ENCODE assay signal across 38 cellular contexts in genomic region chr16:21997693-21998480, GRCh38. TPM values are rescaled to one million over a fixed set of nuclear protein-coding genes. Genes with fewer than 3 reads are reported as not detected.
DNase-seq lines count a peak whose midpoint lies in the region; ATAC-seq, FAIRE-seq and TF ChIP-seq lines count a peak whose summit lies in the region.
"Had no signal": no experiment of that assay in that cellular context is flagged by ENCODE, and none has a peak within 500 bp of the region (broad histone marks: within the 10 kb centered on the region; RNA-seq: fewer than 3 reads in every experiment).

No MANE protein-coding gene starts in this region.

- H3K27me3 ChIP-seq in heart left ventricle = no peaks in the 10 kb centered on the region
- no peaks in the 10 kb centered on the region; a peak in 1 of 5 replicates for H3K27me3 ChIP-seq in K562 (ENCODE audit: control insufficient read depth in 2 of 2, insufficient read depth in 2 of 2, low read length in 2 of 2)
- peaks cover 0 to under 1% of the 10 kb centered on the region in 2 experiments; a peak in 1 of 5 replicates for H3K27me3 ChIP-seq in HepG2 (ENCODE audit: control insufficient read depth in 1 of 2, insufficient read depth in 2 of 2, low read length in 2 of 2)
- H3K27me3 ChIP-seq in subcutaneous abdominal adipose tissue (ENCODE audit: control insufficient read depth in 5 of 5, insufficient read depth in 4 of 5, low read length in 5 of 5) = peaks cover 0 to 2% (median 0%) of the 10 kb centered on the region in 5 donors
- H3K27me3 ChIP-seq: ascending aorta, testis, uterus had no signal

- H4K20me1 ChIP-seq in K562 (replicated peaks; ENCODE audit: control insufficient read depth, insufficient read depth, low read length) (no peaks in the 10 kb centered on the region), HepG2 (ENCODE audit: insufficient read depth, low read length) (no peaks in the 10 kb centered on the region)

- peak overlapping the region; percentile 44 for H2AFZ ChIP-seq in K562 (ENCODE audit: low read depth, low read length)
- peak overlapping the region; percentile 74 for H2AFZ ChIP-seq in HepG2 (ENCODE audit: low read length)

- H3K4me3 ChIP-seq in heart left ventricle (no peak overlapping the region), K562 (no peak overlapping the region), HepG2 (replicated peaks in 1 of 3; ENCODE audit: insufficient read depth in 1 of 3, low read depth in 2 of 3, low read length in 3 of 3) (0 out of 6 replicates have a peak overlapping the region, but pooled peaks of 1 of the 3 experiments have one; percentile 12), subcutaneous abdominal adipose tissue (ENCODE audit: low read depth in 1 of 5, low read length in 5 of 5) (no peak overlapping the region)
- H3K4me3 ChIP-seq: ascending aorta, coronary artery, testis, uterus had no signal

- ATAC-seq in heart left ventricle = no peak
- ATAC-seq in left ventricle myocardium superior = no peak
- ATAC-seq in K562 = no peak
- ATAC-seq in HepG2 = peak; percentile 41
- no peak for ATAC-seq in HG03159 (IDR thresholded peaks at IDR 0.05; ENCODE audit: unreplicated experiment)
- no peak for ATAC-seq in HG03565 (IDR thresholded peaks at IDR 0.05; ENCODE audit: unreplicated experiment)
- ATAC-seq: effector memory CD8-positive, alpha-beta T cell; natural killer cell treated with Interleukin-12 subunit alpha and Interleukin-12 subunit beta and Interleukin-15 and Interleukin-18, amount 100 ng/mL, for 72 hours; Panc1; stimulated activated naive CD8-positive, alpha-beta T cell treated with anti-CD3 and anti-CD28 coated beads, Interleukin-15, Interleukin-2, amounts not matched to agents 100 U/mL and 50 U/mL, for 24 hours had no signal

- no peak for DNase-seq in heart left ventricle
- no peak for DNase-seq in left ventricle myocardium superior
- DNase-seq in K562 (ENCODE audit: extremely low read depth in 1 of 4, low spot score in 3 of 4) = no peak
- DNase-seq in HepG2 (ENCODE audit: low spot score) = no peak
- no peak for DNase-seq in MV-4-11 (lab: John Stamatoyannopoulos, UW)
- DNase-seq: activated B cell treated with CpG ODN at 0.5 μM for 24 hours; activated CD4-positive, alpha-beta T cell treated with anti-CD3 and anti-CD28 coated beads, Interleukin-2, amount 50 U/mL, for 1 hour; activated gamma-delta T cell; activated T-cell treated with anti-CD3 and anti-CD28 coated beads, Interleukin-2, amount 50 U/mL, for 1 hour; CD4-positive, alpha-beta memory T cell; effector memory CD8-positive, alpha-beta T cell; foreskin fibroblast; head of caudate nucleus; mammary epithelial cell; MM.1S; NCI-H1436; NCI-H2081; NCI-H526; SIG-M5; stimulated activated naive CD8-positive, alpha-beta T cell treated with anti-CD3 and anti-CD28 coated beads, Interleukin-15, Interleukin-2, amounts not matched to agents 100 U/mL and 50 U/mL, for 24 hours; T1000; testis; uterus had no signal

- CTCF ChIA-PET in K562 (lab: Yijun Ruan, JAX; ENCODE audit: low intra/inter-chr PET ratio) (no interaction called here), HepG2 (lab: Yijun Ruan, JAX; ENCODE audit: low intra/inter-chr PET ratio, low total read pairs) (interaction anchor here (7.2 kb wide), 1 partner anchor 80 kb away, joined by 169 read pairs; no protein-coding TSS in a partner anchor)

- H3K4me2 ChIP-seq in K562 (ENCODE audit: insufficient read depth, low read length) = no peak overlapping the region
- peak overlapping the region; percentile 52 for H3K4me2 ChIP-seq in HepG2 (ENCODE audit: low read depth, low read length)
- H3K4me2 ChIP-seq: KMS-11 had no signal

- H3K27ac ChIP-seq in heart left ventricle = peak overlapping the region; percentile 13 to 68 (median 52)
- H3K27ac ChIP-seq in K562 (ENCODE audit: extremely low read depth, low read depth, low read length) = no peak overlapping the region
- H3K27ac ChIP-seq in HepG2 (ENCODE audit: extremely low read length, insufficient read depth, low read length) = peak overlapping the region; percentile 38
- H3K27ac ChIP-seq in subcutaneous abdominal adipose tissue (ENCODE audit: low read depth, low read length) = peak overlapping the region; percentile 57
- H3K27ac ChIP-seq: ascending aorta, coronary artery, KMS-11, testis had no signal

- H3K4me1 ChIP-seq in heart left ventricle (peaks cover 0 to 28% (median 10%) of the 10 kb centered on the region in 12 donors), K562 (replicated peaks in 1 of 2; ENCODE audit: control insufficient read depth in 2 of 2, insufficient read depth in 2 of 2, low read length in 2 of 2) (peaks cover 5 to 11% of the 10 kb centered on the region in 2 experiments; a peak in 4 of 5 replicates), HepG2 (ENCODE audit: insufficient read depth, low read length) (peaks cover 61% of the 10 kb centered on the region), subcutaneous abdominal adipose tissue (ENCODE audit: control insufficient read depth in 5 of 5, insufficient read depth in 5 of 5, low read length in 5 of 5) (peaks cover 0 to 34% (median 16%) of the 10 kb centered on the region in 5 donors)

- POLR2A ChIA-PET in K562 (lab: Yijun Ruan, JAX) (interaction anchor here (0.7 to 1.6 kb wide), 4 partner anchors 8 to 80 kb away, joined by 3 to 7 read pairs (median 4); partner anchors contain the start of gene MOSMO), HepG2 (lab: Yijun Ruan, JAX) (interaction anchor here (0.9 to 1.9 kb wide), 5 partner anchors 10 to 194 kb away, joined by 4 to 8 read pairs (median 4); partner anchors contain the start of gene MOSMO)

- H3K36me3 ChIP-seq in heart left ventricle = no peaks in the 10 kb centered on the region
- no peaks in the 10 kb centered on the region for H3K36me3 ChIP-seq in K562 (ENCODE audit: control insufficient read depth, insufficient read depth, low read length)
- H3K36me3 ChIP-seq in HepG2 (replicated peaks in 1 of 2; ENCODE audit: control insufficient read depth in 1 of 2, insufficient read depth in 2 of 2, low read length in 2 of 2) = no peaks in the 10 kb centered on the region
- H3K36me3 ChIP-seq in subcutaneous abdominal adipose tissue (ENCODE audit: control insufficient read depth in 5 of 5, insufficient read depth in 5 of 5, low read length in 5 of 5) = no peaks in the 10 kb centered on the region
- H3K36me3 ChIP-seq: ascending aorta, uterus had no signal

- intact Hi-C loops in heart left ventricle (cut with DNase I) = loop anchor here in 2 of 10 donors (5.0 kb wide), 2 partner anchors 46 to 189 kb away; partner anchors contain the start of gene UQCRC2 (in 1 of the 2)
- intact Hi-C loops in left ventricle myocardium superior (cut with micrococcal nuclease) = loop anchor here (5.0 kb wide), 1 partner anchor 189 kb away; no protein-coding TSS in a partner anchor
- intact Hi-C loops in K562 (cut with micrococcal nuclease) = loop anchor here (5.0 kb wide), 1 partner anchor 299 kb away; the partner anchor contains the start of gene POLR3E
- intact Hi-C loops in HepG2 (cut with micrococcal nuclease; ENCODE audit: unreplicated experiment) = no loop called here

- in situ Hi-C loops in K562 (cut with MboI) = loop anchor here (5.0 kb wide), 2 partner anchors 99 to 184 kb away; no protein-coding TSS in a partner anchor
- in situ Hi-C loops in HepG2 (cut with HindIII; ENCODE audit: extremely low pct_ligation_motif_present, low pct_unique_long_range_greater_than_20kb) = loop anchor here (5.0 kb wide), 2 partner anchors 99 to 189 kb away; no protein-coding TSS in a partner anchor

- WGBS in heart left ventricle, 4 donors = 70 to 87% (median 81%) methylated on average over 7 of the region's 7 CpGs
- WGBS in K562 (ENCODE audit: insufficient coverage, low coverage, missing lambda C conversion rate) = 68% methylated on average over 7 of the region's 7 CpGs
- 59% methylated on average over 7 of the region's 7 CpGs for WGBS in HepG2 (ENCODE audit: low lambda C conversion rate)

- TF ChIP-seq CTCF in heart left ventricle (IDR thresholded peaks at IDR 0.05) (no peak), K562 (IDR thresholded peaks at IDR 0.05 in 2 of 3, conservative IDR thresholded peaks at IDR 0.05 in 1 of 3; ENCODE audit: insufficient read depth in 2 of 3, low read depth in 1 of 3, low read length in 3 of 3) (no peak), HepG2 (CRISPR knock-in tag; IDR thresholded peaks at IDR 0.05) (0 out of 2 replicates have a peak, but pooled peaks have one; percentile 13)

- TF ChIP-seq EP300 in K562 (IDR thresholded peaks at IDR 0.05; ENCODE audit: low read length) (no peak), HepG2 (IDR thresholded peaks at IDR 0.05; ENCODE audit: low read depth in 2 of 2, low read length in 2 of 2) (no peak), HepG2 (CRISPR knock-in tag; IDR thresholded peaks at IDR 0.05; ENCODE audit: borderline replicate concordance) (no peak)

- TF ChIP-seq RAD21 in K562 (CRISPR knock-in tag; conservative IDR thresholded peaks at IDR 0.05 in 1 of 2, IDR thresholded peaks at IDR 0.05 in 1 of 2) (no peak), HepG2 (CRISPR knock-in tag; IDR thresholded peaks at IDR 0.05) (no peak)

- no peaks in the 10 kb centered on the region for H3K9me1 ChIP-seq in K562 (ENCODE audit: control insufficient read depth, insufficient read depth, low read length)

- TF ChIP-seq POLR2A in heart left ventricle (IDR thresholded peaks at IDR 0.05) (no peak), K562 (conservative IDR thresholded peaks at IDR 0.05) (no peak), HepG2 (IDR thresholded peaks at IDR 0.05; ENCODE audit: insufficient read depth in 1 of 2, low read depth in 2 of 2, low read length in 2 of 2) (no peak)

- FAIRE-seq in K562 (lab: Jason Lieb, UNC) = no peak
- FAIRE-seq in HepG2 (lab: Jason Lieb, UNC) = no peak
- FAIRE-seq: A204.1, GM19239 had no signal

- no peak overlapping the region for H3K9ac ChIP-seq in K562 (ENCODE audit: insufficient read depth in 1 of 2, low read depth in 2 of 2, low read length in 2 of 2)
- no peak overlapping the region for H3K9ac ChIP-seq in HepG2 (ENCODE audit: insufficient read depth, low read depth, low read length)
- H3K9ac ChIP-seq in subcutaneous abdominal adipose tissue (ENCODE audit: low read length in 5 of 5) = peak overlapping the region in 2 of 5 donors; percentile 24 to 26
- H3K9ac ChIP-seq: KMS-11 had no signal

- no peaks in the 10 kb centered on the region for H3K79me2 ChIP-seq in K562 (ENCODE audit: control insufficient read depth, insufficient read depth, low read length)
- H3K79me2 ChIP-seq in HepG2 (ENCODE audit: insufficient read depth, low read length) = no peaks in the 10 kb centered on the region

- H3K9me3 ChIP-seq in heart left ventricle (no peaks in the 10 kb centered on the region), K562 (replicated peaks; ENCODE audit: control insufficient read depth, insufficient read depth, low read depth, low read length) (no peaks in the 10 kb centered on the region), HepG2 (ENCODE audit: low read length) (no peaks in the 10 kb centered on the region), subcutaneous abdominal adipose tissue (ENCODE audit: control insufficient read depth in 5 of 5, low read length in 5 of 5) (no peaks in the 10 kb centered on the region)
- H3K9me3 ChIP-seq: ascending aorta, testis, uterus had no signal

- BruUV-seq in K562 (replicated peaks; lab: Mats Ljungman, UMichigan) (no TSS peak), HepG2 (replicated peaks; lab: Mats Ljungman, UMichigan) (no TSS peak)

RNA-seq across cellular contexts. Expression of gene PDZD9, which starts 3.0 kb away (rescaled TPM):
- total RNA-seq in heart left ventricle (not detected), left ventricle myocardium superior (not detected), K562 (2014; rRNA removed) (not detected in 2 replicates), K562 (2014; rRNA removed; fragmentation: Illumina TruSeq; extraction: Trizol) (not detected in 2 replicates), K562 (2015; rRNA removed; fragmentation: Illumina TruSeq; extraction: Trizol) (not detected in 2 replicates), K562 (2021) (not detected in 2 replicates), HepG2 (2016; rRNA removed; fragmentation: Illumina TruSeq; extraction: Trizol) (not detected in 2 replicates)
- polyA plus RNA-seq in heart left ventricle (not detected), K562 (2011; rRNA removed) (not detected in 2 replicates), K562 (2014; fragmentation: Illumina TruSeq; extraction: Trizol) (not detected in 2 replicates), K562 (2014; fragmentation: Nextera tagmentation; extraction: Ambion mirVana) (under 1 TPM; 0.06 to 0.08 TPM), K562 (2014; rRNA removed) (not detected in 2 replicates), HepG2 (2011; rRNA removed) (not detected in 2 replicates)
- total RNA-seq in K562 (2011; cell fraction: chromatin; rRNA removed; ENCODE audit: low replicate concordance) = not detected in 2 replicates
- not detected in 2 replicates for total RNA-seq in K562 (2011; cell fraction: nucleolus; rRNA removed)
- total RNA-seq in K562 (2011; cell fraction: nucleoplasm; rRNA removed) = not detected in 2 replicates
- polyA plus RNA-seq in K562 (2011; cell fraction: cytosol; rRNA removed) = not detected in 2 replicates
- polyA plus RNA-seq in K562 (2011; cell fraction: nucleus; rRNA removed) = not detected in 2 replicates
- 0.14 and 0.15 TPM in 2 replicates for polyA plus RNA-seq in K562 (2012)
- polyA minus RNA-seq in K562 (2011; rRNA and poly(A)+ RNA removed) = not detected in 2 replicates
- polyA minus RNA-seq in K562 (2011; cell fraction: cytosol; rRNA and poly(A)+ RNA removed) = not detected in 2 replicates
- polyA minus RNA-seq in K562 (2011; cell fraction: nucleus; rRNA and poly(A)+ RNA removed) = not detected in 2 replicates
- not detected in 2 replicates for total RNA-seq in HepG2 (2016; cell fraction: cytosol; rRNA removed; fragmentation: Illumina TruSeq; extraction: Trizol; ENCODE audit: low read depth)
- not detected in 2 replicates for total RNA-seq in HepG2 (2016; cell fraction: insoluble cytoplasmic fraction; rRNA removed; fragmentation: Illumina TruSeq; extraction: Trizol)
- total RNA-seq in HepG2 (2016; cell fraction: membrane; rRNA removed; fragmentation: Illumina TruSeq; extraction: Trizol) = not detected in 2 replicates
- not detected in 2 replicates for total RNA-seq in HepG2 (2016; cell fraction: nucleus; rRNA removed; fragmentation: Illumina TruSeq; extraction: Trizol)
- polyA plus RNA-seq in HepG2 (2011; cell fraction: cytosol; rRNA removed) = not detected in 2 replicates
- not detected in 2 replicates for polyA plus RNA-seq in HepG2 (2011; cell fraction: nucleus; rRNA removed)
- polyA plus RNA-seq in HepG2 (2012) = 0.25 TPM in 1 of 2 replicates, not detected in the other
- polyA plus RNA-seq in HepG2 (2016; cell fraction: cytosol; fragmentation: Illumina TruSeq; extraction: Trizol; ENCODE audit: low read depth) = not detected in 2 replicates
- polyA plus RNA-seq in HepG2 (2016; cell fraction: insoluble cytoplasmic fraction; fragmentation: Illumina TruSeq; extraction: Trizol; ENCODE audit: low read depth) = not detected in 2 replicates
- polyA plus RNA-seq in HepG2 (2016; cell fraction: membrane; fragmentation: Illumina TruSeq; extraction: Trizol; ENCODE audit: low read depth) = not detected in 2 replicates
- not detected in 2 replicates for polyA plus RNA-seq in HepG2 (2016; cell fraction: nucleus; fragmentation: Illumina TruSeq; extraction: Trizol; ENCODE audit: insufficient read depth, low read depth)
- polyA minus RNA-seq in HepG2 (2011; rRNA and poly(A)+ RNA removed; ENCODE audit: low replicate concordance) = not detected in 2 replicates
- polyA minus RNA-seq in HepG2 (2011; cell fraction: cytosol; rRNA and poly(A)+ RNA removed) = not detected in 2 replicates
- polyA minus RNA-seq in HepG2 (2011; cell fraction: nucleus; rRNA and poly(A)+ RNA removed) = not detected in 2 replicates
- total RNA-seq: activated B cell treated with CpG ODN at 0.5 μM for 24 hours; ascending aorta; CD4-positive, alpha-beta memory T cell; H4; kidney epithelial cell; mammary epithelial cell; mucosa of gallbladder; natural killer cell treated with Interleukin-12 subunit alpha and Interleukin-12 subunit beta and Interleukin-15 and Interleukin-18, amount 100 ng/mL, for 72 hours; osteoblast; uterus had no signal
- polyA plus RNA-seq: esophagus had no signal

RNA-seq across cellular contexts. Expression of gene MOSMO, which starts 10.0 kb away (rescaled TPM):
- total RNA-seq in heart left ventricle (10 to 100 TPM in 6 of 9 donors, 1 to 10 TPM in 3; 8.7 to 15.0 (median 11.7) TPM), left ventricle myocardium superior (11.3 TPM), K562 (2014; rRNA removed) (3.7 and 6.3 TPM in 2 replicates), K562 (2014; rRNA removed; fragmentation: Illumina TruSeq; extraction: Trizol) (7.7 and 9.0 TPM in 2 replicates), K562 (2015; rRNA removed; fragmentation: Illumina TruSeq; extraction: Trizol) (9.0 and 10.4 TPM in 2 replicates), K562 (2021) (5.4 and 7.6 TPM in 2 replicates), HepG2 (2016; rRNA removed; fragmentation: Illumina TruSeq; extraction: Trizol) (19.1 and 26.7 TPM in 2 replicates)
- polyA plus RNA-seq in heart left ventricle (10 to 100 TPM in 1 of 2 donors, 1 to 10 TPM in 1; 8.8 to 12.4 TPM), K562 (2011; rRNA removed) (11.3 and 13.3 TPM in 2 replicates), K562 (2014; fragmentation: Illumina TruSeq; extraction: Trizol) (9.1 and 9.3 TPM in 2 replicates), K562 (2014; fragmentation: Nextera tagmentation; extraction: Ambion mirVana) (1 to 10 TPM; 1.9 to 2.0 TPM), K562 (2014; rRNA removed) (7.1 and 9.9 TPM in 2 replicates), HepG2 (2011; rRNA removed) (29.2 and 32.6 TPM in 2 replicates)
- total RNA-seq in K562 (2011; cell fraction: chromatin; rRNA removed; ENCODE audit: low replicate concordance) = 7.5 and 17.7 TPM in 2 replicates
- 4.7 and 5.3 TPM in 2 replicates for total RNA-seq in K562 (2011; cell fraction: nucleolus; rRNA removed)
- total RNA-seq in K562 (2011; cell fraction: nucleoplasm; rRNA removed) = 11.8 and 17.6 TPM in 2 replicates
- polyA plus RNA-seq in K562 (2011; cell fraction: cytosol; rRNA removed) = 5.2 and 7.1 TPM in 2 replicates
- polyA plus RNA-seq in K562 (2011; cell fraction: nucleus; rRNA removed) = 14.5 and 17.2 TPM in 2 replicates
- polyA plus RNA-seq in K562 (2012) = 7.7 and 9.9 TPM in 2 replicates
- polyA minus RNA-seq in K562 (2011; rRNA and poly(A)+ RNA removed) = 5.8 and 7.7 TPM in 2 replicates
- polyA minus RNA-seq in K562 (2011; cell fraction: cytosol; rRNA and poly(A)+ RNA removed) = 2.8 and 3.3 TPM in 2 replicates
- 7.3 and 9.2 TPM in 2 replicates for polyA minus RNA-seq in K562 (2011; cell fraction: nucleus; rRNA and poly(A)+ RNA removed)
- 34.5 and 48.8 TPM in 2 replicates for total RNA-seq in HepG2 (2016; cell fraction: cytosol; rRNA removed; fragmentation: Illumina TruSeq; extraction: Trizol; ENCODE audit: low read depth)
- 16.9 and 27.7 TPM in 2 replicates for total RNA-seq in HepG2 (2016; cell fraction: insoluble cytoplasmic fraction; rRNA removed; fragmentation: Illumina TruSeq; extraction: Trizol)
- total RNA-seq in HepG2 (2016; cell fraction: membrane; rRNA removed; fragmentation: Illumina TruSeq; extraction: Trizol) = 47.0 and 53.1 TPM in 2 replicates
- 39.8 and 41.4 TPM in 2 replicates for total RNA-seq in HepG2 (2016; cell fraction: nucleus; rRNA removed; fragmentation: Illumina TruSeq; extraction: Trizol)
- 15.1 and 17.4 TPM in 2 replicates for polyA plus RNA-seq in HepG2 (2011; cell fraction: cytosol; rRNA removed)
- 31.8 and 32.6 TPM in 2 replicates for polyA plus RNA-seq in HepG2 (2011; cell fraction: nucleus; rRNA removed)
- polyA plus RNA-seq in HepG2 (2012) = 24.9 and 29.4 TPM in 2 replicates
- polyA plus RNA-seq in HepG2 (2016; cell fraction: cytosol; fragmentation: Illumina TruSeq; extraction: Trizol; ENCODE audit: low read depth) = 63.6 and 64.2 TPM in 2 replicates
- polyA plus RNA-seq in HepG2 (2016; cell fraction: insoluble cytoplasmic fraction; fragmentation: Illumina TruSeq; extraction: Trizol; ENCODE audit: low read depth) = 17.4 and 20.9 TPM in 2 replicates
- 55.0 and 58.1 TPM in 2 replicates for polyA plus RNA-seq in HepG2 (2016; cell fraction: membrane; fragmentation: Illumina TruSeq; extraction: Trizol; ENCODE audit: low read depth)
- polyA plus RNA-seq in HepG2 (2016; cell fraction: nucleus; fragmentation: Illumina TruSeq; extraction: Trizol; ENCODE audit: insufficient read depth, low read depth) = 50.7 and 52.4 TPM in 2 replicates
- polyA minus RNA-seq in HepG2 (2011; rRNA and poly(A)+ RNA removed; ENCODE audit: low replicate concordance) = 13.8 and 35.0 TPM in 2 replicates
- 11.3 and 13.2 TPM in 2 replicates for polyA minus RNA-seq in HepG2 (2011; cell fraction: cytosol; rRNA and poly(A)+ RNA removed)
- 49.3 and 57.4 TPM in 2 replicates for polyA minus RNA-seq in HepG2 (2011; cell fraction: nucleus; rRNA and poly(A)+ RNA removed)

RNA-seq across cellular contexts. Expression of gene UQCRC2, which starts 44.7 kb away (rescaled TPM):
- 1,000 to 10,000 TPM in 2 of 9 donors, 100 to 1,000 TPM in 7; 458 to 1,082 (median 779) TPM for total RNA-seq in heart left ventricle
- 100 to 1,000 TPM; 153 to 377 TPM for polyA plus RNA-seq in heart left ventricle
- 1,065 TPM for total RNA-seq in left ventricle myocardium superior
- 251 and 452 TPM in 2 replicates for total RNA-seq in K562 (2011; cell fraction: chromatin; rRNA removed; ENCODE audit: low replicate concordance)
- total RNA-seq in K562 (2011; cell fraction: nucleolus; rRNA removed) = 131 and 173 TPM in 2 replicates
- 216 and 244 TPM in 2 replicates for total RNA-seq in K562 (2011; cell fraction: nucleoplasm; rRNA removed)
- 177 and 222 TPM in 2 replicates for total RNA-seq in K562 (2014; rRNA removed)
- total RNA-seq in K562 (2014; rRNA removed; fragmentation: Illumina TruSeq; extraction: Trizol) = 398 and 437 TPM in 2 replicates
- 384 and 413 TPM in 2 replicates for total RNA-seq in K562 (2015; rRNA removed; fragmentation: Illumina TruSeq; extraction: Trizol)
- 319 and 329 TPM in 2 replicates for total RNA-seq in K562 (2021)
- 426 and 516 TPM in 2 replicates for polyA plus RNA-seq in K562 (2011; rRNA removed)
- 160 and 274 TPM in 2 replicates for polyA plus RNA-seq in K562 (2011; cell fraction: cytosol; rRNA removed)
- 298 and 366 TPM in 2 replicates for polyA plus RNA-seq in K562 (2011; cell fraction: nucleus; rRNA removed)
- polyA plus RNA-seq in K562 (2012) = 317 and 421 TPM in 2 replicates
- 299 and 316 TPM in 2 replicates for polyA plus RNA-seq in K562 (2014; fragmentation: Illumina TruSeq; extraction: Trizol)
- polyA plus RNA-seq in K562 (2014; fragmentation: Nextera tagmentation; extraction: Ambion mirVana) = 100 to 1,000 TPM; 284 to 424 TPM
- 250 and 291 TPM in 2 replicates for polyA plus RNA-seq in K562 (2014; rRNA removed)
- polyA minus RNA-seq in K562 (2011; rRNA and poly(A)+ RNA removed) = 744 and 857 TPM in 2 replicates
- polyA minus RNA-seq in K562 (2011; cell fraction: cytosol; rRNA and poly(A)+ RNA removed) = 153 and 211 TPM in 2 replicates
- 115 and 197 TPM in 2 replicates for polyA minus RNA-seq in K562 (2011; cell fraction: nucleus; rRNA and poly(A)+ RNA removed)
- total RNA-seq in HepG2 (2016; rRNA removed; fragmentation: Illumina TruSeq; extraction: Trizol) = 536 and 704 TPM in 2 replicates
- total RNA-seq in HepG2 (2016; cell fraction: cytosol; rRNA removed; fragmentation: Illumina TruSeq; extraction: Trizol; ENCODE audit: low read depth) = 269 and 276 TPM in 2 replicates
- 530 and 708 TPM in 2 replicates for total RNA-seq in HepG2 (2016; cell fraction: insoluble cytoplasmic fraction; rRNA removed; fragmentation: Illumina TruSeq; extraction: Trizol)
- 296 and 309 TPM in 2 replicates for total RNA-seq in HepG2 (2016; cell fraction: membrane; rRNA removed; fragmentation: Illumina TruSeq; extraction: Trizol)
- 306 and 335 TPM in 2 replicates for total RNA-seq in HepG2 (2016; cell fraction: nucleus; rRNA removed; fragmentation: Illumina TruSeq; extraction: Trizol)
- polyA plus RNA-seq in HepG2 (2011; rRNA removed) = 346 and 442 TPM in 2 replicates
- 376 and 449 TPM in 2 replicates for polyA plus RNA-seq in HepG2 (2011; cell fraction: cytosol; rRNA removed)
- 283 and 343 TPM in 2 replicates for polyA plus RNA-seq in HepG2 (2011; cell fraction: nucleus; rRNA removed)
- 554 and 647 TPM in 2 replicates for polyA plus RNA-seq in HepG2 (2012)
- polyA plus RNA-seq in HepG2 (2016; cell fraction: cytosol; fragmentation: Illumina TruSeq; extraction: Trizol; ENCODE audit: low read depth) = 133 and 142 TPM in 2 replicates
- 562 and 567 TPM in 2 replicates for polyA plus RNA-seq in HepG2 (2016; cell fraction: insoluble cytoplasmic fraction; fragmentation: Illumina TruSeq; extraction: Trizol; ENCODE audit: low read depth)
- polyA plus RNA-seq in HepG2 (2016; cell fraction: membrane; fragmentation: Illumina TruSeq; extraction: Trizol; ENCODE audit: low read depth) = 167 and 170 TPM in 2 replicates
- 363 and 436 TPM in 2 replicates for polyA plus RNA-seq in HepG2 (2016; cell fraction: nucleus; fragmentation: Illumina TruSeq; extraction: Trizol; ENCODE audit: insufficient read depth, low read depth)
- 333 and 632 TPM in 2 replicates for polyA minus RNA-seq in HepG2 (2011; rRNA and poly(A)+ RNA removed; ENCODE audit: low replicate concordance)
- 321 TPM in 2 replicates for polyA minus RNA-seq in HepG2 (2011; cell fraction: cytosol; rRNA and poly(A)+ RNA removed)
- 523 and 535 TPM in 2 replicates for polyA minus RNA-seq in HepG2 (2011; cell fraction: nucleus; rRNA and poly(A)+ RNA removed)
